ENCODE assay signal across 8 cellular contexts in genomic region chr16:2003827-2004641, GRCh38. TPM values are rescaled to one million over a fixed set of nuclear protein-coding genes. Genes with fewer than 3 reads are reported as not detected.
A peak's percentile ranks its signal among the peaks of the same experiment; 100 is the strongest.
DNase-seq lines count a peak whose midpoint lies in the region; ATAC-seq and TF ChIP-seq lines count a peak whose summit lies in the region.

No MANE protein-coding gene starts in this region.

- peaks cover 21% of the 10 kb centered on the region for H3K36me3 ChIP-seq in CD4-positive, CD25-positive, alpha-beta regulatory T cell (ENCODE audit: control insufficient read depth, insufficient read depth, low read length)
- H3K36me3 ChIP-seq in upper lobe of right lung = peaks cover 44% of the 10 kb centered on the region

- intact Hi-C loops in Right ventricle myocardium inferior (cut with DNase I) (no loop called here), upper lobe of right lung (cut with DNase I) (no loop called here)

- H3K36me3 Mint-ChIP-seq in CD4-positive, CD25-positive, alpha-beta regulatory T cell = no peaks in the 10 kb centered on the region
- peaks cover 17% of the 10 kb centered on the region in 2 donors for H3K36me3 Mint-ChIP-seq in activated naive CD4-positive, alpha-beta T cell treated with anti-CD3 and anti-CD28 coated beads, Interleukin-2, amount 50 U/mL, for 72 hours

- peaks cover 35% of the 10 kb centered on the region for H3K4me1 ChIP-seq in CD4-positive, CD25-positive, alpha-beta regulatory T cell (ENCODE audit: control insufficient read depth, insufficient read depth, low read length, poor library complexity, severe bottlenecking)
- peaks cover 52% of the 10 kb centered on the region for H3K4me1 ChIP-seq in upper lobe of right lung

- peak; percentile 70 to 87 (median 82) for DNase-seq in CD4-positive, CD25-positive, alpha-beta regulatory T cell
- peak; percentile 87 for DNase-seq in NCI-H1092 treated with DMSO at 0.1 percent for 48 hours (lab: John Stamatoyannopoulos, UW)
- peak; percentile 87 for DNase-seq in SKM-1 (lab: John Stamatoyannopoulos, UW; ENCODE audit: unreplicated experiment)
- peak in 1 of 2 donors; percentile 98 for DNase-seq in activated naive CD4-positive, alpha-beta T cell treated with anti-CD3 and anti-CD28 coated beads, Interleukin-2, amount 50 U/mL, for 72 hours (ENCODE audit: low spot score in 2 of 2)
- DNase-seq in Right ventricle myocardium inferior (ENCODE audit: missing footprints) = peak; percentile 95
- peak; percentile 69 for DNase-seq in pons (ENCODE audit: low spot score)
- DNase-seq in upper lobe of right lung = peak; percentile 95

- no peaks in the 10 kb centered on the region for H3K9me3 Mint-ChIP-seq in CD4-positive, CD25-positive, alpha-beta regulatory T cell
- no peaks in the 10 kb centered on the region for H3K9me3 Mint-ChIP-seq in activated naive CD4-positive, alpha-beta T cell treated with anti-CD3 and anti-CD28 coated beads, Interleukin-2, amount 50 U/mL, for 72 hours

- no peaks in the 10 kb centered on the region for H3K27me3 ChIP-seq in CD4-positive, CD25-positive, alpha-beta regulatory T cell (ENCODE audit: control insufficient read depth, insufficient read depth, low read length)
- no peaks in the 10 kb centered on the region for H3K27me3 ChIP-seq in upper lobe of right lung

- ATAC-seq in CD4-positive, CD25-positive, alpha-beta regulatory T cell (ENCODE audit: low read depth in 2 of 2) = peak; percentile 89 to 94
- ATAC-seq in GM21825 (IDR thresholded peaks at IDR 0.05; ENCODE audit: unreplicated experiment) (peak; percentile 60), Right ventricle myocardium inferior (peak; percentile 91), upper lobe of right lung (peak; percentile 90)
- ATAC-seq in activated naive CD4-positive, alpha-beta T cell treated with anti-CD3 and anti-CD28 coated beads, Interleukin-2, amount 50 U/mL, for 72 hours = peak; percentile 73 to 94

- H3K27ac Mint-ChIP-seq in CD4-positive, CD25-positive, alpha-beta regulatory T cell = no peak overlapping the region
- H3K27ac Mint-ChIP-seq in activated naive CD4-positive, alpha-beta T cell treated with anti-CD3 and anti-CD28 coated beads, Interleukin-2, amount 50 U/mL, for 72 hours = peak overlapping the region in 1 of 2 donors; percentile 48

- H3K4me1 Mint-ChIP-seq in CD4-positive, CD25-positive, alpha-beta regulatory T cell = peaks cover 0 to 40% (median 17%) of the 10 kb centered on the region in 4 donors

- no peak overlapping the region for H3K27ac ChIP-seq in CD4-positive, CD25-positive, alpha-beta regulatory T cell (ENCODE audit: insufficient read depth, low read length, poor library complexity, severe bottlenecking)
- no peak overlapping the region for H3K27ac ChIP-seq in upper lobe of right lung

- TF ChIP-seq CTCF in upper lobe of right lung (IDR thresholded peaks at IDR 0.05) = peak; percentile 94

- H3K4me3 ChIP-seq in CD4-positive, CD25-positive, alpha-beta regulatory T cell (ENCODE audit: low read depth, low read length) = no peak overlapping the region
- H3K4me3 ChIP-seq in upper lobe of right lung = no peak overlapping the region

- no peaks in the 10 kb centered on the region for H3K27me3 Mint-ChIP-seq in CD4-positive, CD25-positive, alpha-beta regulatory T cell

- no peak overlapping the region for H3K4me3 Mint-ChIP-seq in CD4-positive, CD25-positive, alpha-beta regulatory T cell

- H3K9me3 ChIP-seq in CD4-positive, CD25-positive, alpha-beta regulatory T cell (ENCODE audit: control insufficient read depth in 2 of 2, low read length in 2 of 2) = no peaks in the 10 kb centered on the region
- no peaks in the 10 kb centered on the region for H3K9me3 ChIP-seq in upper lobe of right lung

RNA-seq across cellular contexts. Expression of gene ZNF598, which starts 5.6 kb away (rescaled TPM):
- total RNA-seq in CD4-positive, CD25-positive, alpha-beta regulatory T cell = 48.2 TPM
- 1 to 10 TPM; 1.8 to 3.1 (median 2.9) TPM for polyA plus RNA-seq in CD4-positive, CD25-positive, alpha-beta regulatory T cell
- total RNA-seq in activated naive CD4-positive, alpha-beta T cell treated with anti-CD3 and anti-CD28 coated beads, Interleukin-2, amount 50 U/mL, for 72 hours = 10 to 100 TPM; 72.2 to 87.9 TPM
- total RNA-seq in Right ventricle myocardium inferior (18.5 TPM), upper lobe of right lung (38.2 TPM)

RNA-seq across cellular contexts. Expression of gene SYNGR3, which starts 14.3 kb away (rescaled TPM):
- total RNA-seq in CD4-positive, CD25-positive, alpha-beta regulatory T cell = 3.2 TPM
- polyA plus RNA-seq in CD4-positive, CD25-positive, alpha-beta regulatory T cell = 1 to 10 TPM in 2 of 4 donors, under 1 TPM in 1, not detected in 1; 0.82 to 1.8 (median 1.1) TPM
- 1 to 10 TPM; 2.0 to 9.0 TPM for total RNA-seq in activated naive CD4-positive, alpha-beta T cell treated with anti-CD3 and anti-CD28 coated beads, Interleukin-2, amount 50 U/mL, for 72 hours
- total RNA-seq in Right ventricle myocardium inferior = 0.62 TPM
- 0.61 TPM for total RNA-seq in upper lobe of right lung

RNA-seq across cellular contexts. Expression of gene NPW, which starts 15.6 kb away (rescaled TPM):
- not detected for total RNA-seq in CD4-positive, CD25-positive, alpha-beta regulatory T cell
- not detected for polyA plus RNA-seq in CD4-positive, CD25-positive, alpha-beta regulatory T cell
- 1 to 10 TPM in 1 of 2 donors, under 1 TPM in 1; 0.61 to 4.6 TPM for total RNA-seq in activated naive CD4-positive, alpha-beta T cell treated with anti-CD3 and anti-CD28 coated beads, Interleukin-2, amount 50 U/mL, for 72 hours
- total RNA-seq in Right ventricle myocardium inferior = not detected
- total RNA-seq in upper lobe of right lung = not detected

RNA-seq across cellular contexts. Expression of gene GFER, which starts 20.0 kb away (rescaled TPM):
- total RNA-seq in CD4-positive, CD25-positive, alpha-beta regulatory T cell = 18.4 TPM
- 10 to 100 TPM; 30.5 to 45.5 (median 36.5) TPM for polyA plus RNA-seq in CD4-positive, CD25-positive, alpha-beta regulatory T cell
- 10 to 100 TPM; 19.1 to 25.0 TPM for total RNA-seq in activated naive CD4-positive, alpha-beta T cell treated with anti-CD3 and anti-CD28 coated beads, Interleukin-2, amount 50 U/mL, for 72 hours
- 25.8 TPM for total RNA-seq in Right ventricle myocardium inferior
- total RNA-seq in upper lobe of right lung = 23.1 TPM

RNA-seq across cellular contexts. Expression of gene NHERF2, which starts 22.7 kb away (rescaled TPM):
- total RNA-seq in CD4-positive, CD25-positive, alpha-beta regulatory T cell = 1.5 TPM
- polyA plus RNA-seq in CD4-positive, CD25-positive, alpha-beta regulatory T cell = under 1 TPM; 0.09 to 0.86 (median 0.21) TPM
- total RNA-seq in activated naive CD4-positive, alpha-beta T cell treated with anti-CD3 and anti-CD28 coated beads, Interleukin-2, amount 50 U/mL, for 72 hours = 1 to 10 TPM in 1 of 2 donors, under 1 TPM in 1; 0.82 to 3.7 TPM
- 292 TPM for total RNA-seq in Right ventricle myocardium inferior
- total RNA-seq in upper lobe of right lung = 363 TPM
